Comparison of ENCODE assay signal across 25 cellular contexts in genomic region chr22:23380911-23381310, GRCh38.
"Had no signal": no experiment of that assay in that cellular context is flagged by ENCODE, and none has a peak within 500 bp of the region (broad histone marks: within the 10 kb centered on the region; RNA-seq: fewer than 3 reads in every experiment).

No MANE protein-coding gene starts in this region.

- H3K27ac Mint-ChIP-seq: activated T-helper 17 cell treated with anti-CD3 and anti-CD28 coated beads, Interleukin-2, amount 50 U/mL, for 72 hours; endodermal cell; nephron had no signal

- H3K9me3 ChIP-seq: testis, transverse colon, uterus had no signal

- DNase-seq: activated CD4-positive, alpha-beta T cell treated with anti-CD3 and anti-CD28 coated beads, Interleukin-2, amount 50 U/mL, for 1 hour; activated CD4-positive, CD25-positive, alpha-beta regulatory T cell treated with anti-CD3 and anti-CD28 coated beads, Interleukin-2, amount 50 U/mL, for 72 hours; activated gamma-delta T cell treated with Interleukin-2 at 50 U/mL for 16 hours; activated naive CD4-positive, alpha-beta T cell treated with anti-CD3 and anti-CD28 coated beads, Interleukin-2, amount 50 U/mL, for 16 hours; activated T-cell treated with anti-CD3 and anti-CD28 coated beads, Interleukin-2, amount 50 U/mL, for 1 hour; amniotic stem cell; brain microvascular endothelial cell; central memory CD4-positive, alpha-beta T cell; endodermal cell; foreskin fibroblast; hippocampal formation; kidney; left colon; right cardiac atrium; stimulated activated CD4-positive, alpha-beta T cell treated with anti-CD3 and anti-CD28 coated beads, Interleukin-15, amount 100 ng/mL, for 24 hours; stimulated activated CD4-positive, alpha-beta T cell treated with anti-CD3 and anti-CD28 coated beads, Interleukin-2, amount 100 ng/mL, for 24 hours; stimulated activated naive CD4-positive, alpha-beta T cell; T-helper 2 cell; testis; transverse colon; uterus had no signal

- H3K9me3 Mint-ChIP-seq: activated T-helper 17 cell treated with anti-CD3 and anti-CD28 coated beads, Interleukin-2, amount 50 U/mL, for 72 hours; endodermal cell; nephron had no signal

- FAIRE-seq: astrocyte, kidney had no signal

- H3K4me3 ChIP-seq: testis, transverse colon, uterus had no signal

- H3K27me3 Mint-ChIP-seq: activated T-helper 17 cell treated with anti-CD3 and anti-CD28 coated beads, Interleukin-2, amount 50 U/mL, for 72 hours had no signal

- H3K4me3 Mint-ChIP-seq: activated T-helper 17 cell treated with anti-CD3 and anti-CD28 coated beads, Interleukin-2, amount 50 U/mL, for 72 hours; endodermal cell; nephron had no signal

- H3K4me1 ChIP-seq: parathyroid adenoma, uterus had no signal

- H3K36me3 ChIP-seq: brain microvascular endothelial cell, transverse colon, uterus had no signal

- H3K9ac ChIP-seq: parathyroid adenoma had no signal

- H3K27me3 ChIP-seq: brain microvascular endothelial cell, testis, transverse colon, uterus had no signal

- ATAC-seq: activated T-helper 17 cell treated with anti-CD3 and anti-CD28 coated beads, Interleukin-2, amount 50 U/mL, for 72 hours; left colon; right cardiac atrium had no signal

- H2AFZ ChIP-seq: parathyroid adenoma had no signal

- H3K27ac ChIP-seq: brain microvascular endothelial cell, parathyroid adenoma, testis, transverse colon, uterus had no signal
